16 cellular contexts compared by ENCODE assay signal in genomic region chr11:87219266-87219665, GRCh38.
DNase-seq lines count a peak whose midpoint lies in the region; ATAC-seq and TF ChIP-seq lines count a peak whose summit lies in the region.
"Had no signal": no experiment of that assay in that cellular context is flagged by ENCODE, and none has a peak within 500 bp of the region (broad histone marks: within the 10 kb centered on the region; RNA-seq: fewer than 3 reads in every experiment).

No MANE protein-coding gene starts in this region.

- ATAC-seq in GM18511 (IDR thresholded peaks at IDR 0.05; ENCODE audit: unreplicated experiment) (peak; percentile 68), HG03139 (IDR thresholded peaks at IDR 0.05; ENCODE audit: unreplicated experiment) (peak; percentile 55)
- ATAC-seq: K562 had no signal

- no peak overlapping the region for H3K4me3 ChIP-seq in A673 (ENCODE audit: low read depth, low read length, poor library complexity, severe bottlenecking)
- H3K4me3 ChIP-seq in OCI-LY7 (ENCODE audit: low read depth, low read length, poor library complexity, severe bottlenecking) = no peak overlapping the region
- H3K4me3 ChIP-seq: K562 had no signal

- no peak overlapping the region for H2AFZ ChIP-seq in OCI-LY7 (ENCODE audit: low read length)

- H3K9me2 ChIP-seq in OCI-LY7 (ENCODE audit: insufficient read depth, low read length) = no peaks in the 10 kb centered on the region

- CTCF ChIA-PET in A673 (lab: Charles Lee) (no interaction called here), OCI-LY7 (lab: Charles Lee; ENCODE audit: unreplicated experiment) (no interaction called here)

- H3K9me3 ChIP-seq in A673 (ENCODE audit: low read depth, low read length, poor library complexity, severe bottlenecking) (no peaks in the 10 kb centered on the region), OCI-LY7 (ENCODE audit: low read length) (no peaks in the 10 kb centered on the region)
- H3K9me3 ChIP-seq: Caco-2 had no signal

- DNase-seq in A673 (ENCODE audit: low spot score) (no peak), iPS-NIHi11 (ENCODE audit: low spot score) (peak; percentile 37), NCI-H2227 (lab: John Stamatoyannopoulos, UW; ENCODE audit: unreplicated experiment) (no peak), HCEC 1CT (no peak), OCI-LY7 (ENCODE audit: low spot score) (no peak)
- DNase-seq in activated CD4-positive, CD25-positive, alpha-beta regulatory T cell treated with anti-CD3 and anti-CD28 coated beads, Interleukin-2, amount 50 U/mL, for 72 hours = no peak
- DNase-seq: activated CD8-positive, alpha-beta memory T cell treated with anti-CD3 and anti-CD28 coated beads for 24 hours; activated naive CD4-positive, alpha-beta T cell treated with Interleukin-2 at 50 U/mL for 16 hours; Caco-2; foreskin melanocyte; mesenchymal stem cell; NCI-H1105 treated with DMSO at 0.1 percent for 48 hours; occipital lobe had no signal

- no peaks in the 10 kb centered on the region for H3K79me2 ChIP-seq in OCI-LY7 (ENCODE audit: insufficient read depth, low read depth, low read length)

- H3K4me1 ChIP-seq in A673 (ENCODE audit: insufficient read depth, low read length, poor library complexity, severe bottlenecking) (peaks cover 21% of the 10 kb centered on the region), OCI-LY7 (ENCODE audit: insufficient read depth, low read length, poor library complexity, severe bottlenecking) (no peaks in the 10 kb centered on the region)

- TF ChIP-seq CTCF in A673 (conservative IDR thresholded peaks at IDR 0.05; ENCODE audit: low read depth, low read length) = no peak
- TF ChIP-seq CTCF in OCI-LY7 (conservative IDR thresholded peaks at IDR 0.05; ENCODE audit: low read length) = no peak

- POLR2A ChIA-PET in A673 (lab: Charles Lee; ENCODE audit: low non-redundant PET) (no interaction called here), OCI-LY7 (lab: Charles Lee) (no interaction called here)

- H3K4me2 ChIP-seq in OCI-LY7 (ENCODE audit: low read length) = no peak overlapping the region

- BruUV-seq in A673 (replicated peaks; lab: Mats Ljungman, UMichigan) = no TSS peak
- BruUV-seq in OCI-LY7 (replicated peaks; lab: Mats Ljungman, UMichigan) = no TSS peak

- no peaks in the 10 kb centered on the region for H4K20me1 ChIP-seq in OCI-LY7 (ENCODE audit: insufficient read depth, low read length)

- H3K27ac ChIP-seq in A673 (ENCODE audit: low read depth, low read length, poor library complexity, severe bottlenecking) (peak overlapping the region; percentile 19), OCI-LY7 (ENCODE audit: low read depth, low read length, poor library complexity, severe bottlenecking) (no peak overlapping the region)

- H3K27me3 ChIP-seq in A673 (replicated peaks; ENCODE audit: insufficient read depth, low read depth, low read length, poor library complexity) = no peaks in the 10 kb centered on the region

- H3K36me3 ChIP-seq in A673 (ENCODE audit: insufficient read depth, low read length, poor library complexity, severe bottlenecking) (no peaks in the 10 kb centered on the region), OCI-LY7 (ENCODE audit: insufficient read depth, low read length) (no peaks in the 10 kb centered on the region)

- intact Hi-C loops in A673 (cut with micrococcal nuclease; ENCODE audit: unreplicated experiment) = no loop called here
- intact Hi-C loops in OCI-LY7 (cut with micrococcal nuclease; ENCODE audit: unreplicated experiment) = no loop called here
